10 cellular contexts compared by ENCODE assay signal in genomic region chr3:172201990-172202318, GRCh38.
DNase-seq lines count a peak whose midpoint lies in the region; ATAC-seq and TF ChIP-seq lines count a peak whose summit lies in the region.
"Had no signal": no experiment of that assay in that cellular context is flagged by ENCODE, and none has a peak within 500 bp of the region (broad histone marks: within the 10 kb centered on the region; RNA-seq: fewer than 3 reads in every experiment).

No MANE protein-coding gene starts in this region.

- ATAC-seq in SK-N-SH treated with all-trans-retinoic acid at 6 μM for 48 hours = peak; percentile 35; the same call in 1 of the 3 replicates
- peak; percentile 81 for ATAC-seq in aorta (ENCODE audit: low FRiP score)
- no peak for ATAC-seq in activated CD8-positive, alpha-beta memory T cell treated with anti-CD3 and anti-CD28 coated beads, Interleukin-2, amount 10 ng/mL, durations not matched to agents 7 days and 5 days

- peaks cover 4 to 20% of the 10 kb centered on the region in 2 experiments; a peak in 2 of 4 replicates for H3K4me1 ChIP-seq in SK-N-SH (ENCODE audit: control insufficient read depth in 1 of 2, insufficient read depth in 2 of 2, low read depth in 1 of 2, low read length in 1 of 2)
- peaks cover 4% of the 10 kb centered on the region for H3K4me1 ChIP-seq in colonic mucosa
- peaks cover 4% of the 10 kb centered on the region for H3K4me1 ChIP-seq in mesenchymal stem cell (ENCODE audit: control insufficient read depth, insufficient read depth, low read depth, low read length)
- peaks cover 13 to 16% of the 10 kb centered on the region in 2 donors for H3K4me1 ChIP-seq in aorta (ENCODE audit: control insufficient read depth in 1 of 2, insufficient read depth in 2 of 2, low read length in 2 of 2)
- H3K4me1 ChIP-seq: BLaER1 had no signal

- no peak overlapping the region for H2AK5ac ChIP-seq in mesenchymal stem cell (ENCODE audit: low read length, severe bottlenecking)

- H2BK15ac ChIP-seq in mesenchymal stem cell (ENCODE audit: low read depth, poor library complexity, severe bottlenecking) = no peak overlapping the region

- CTCF ChIA-PET in SK-N-SH (lab: Yijun Ruan, JAX) = interaction anchor here (1.4 kb wide), 1 partner anchor 131 kb away, joined by 3 read pairs; no protein-coding TSS in a partner anchor
- CTCF ChIA-PET in activated CD8-positive, alpha-beta memory T cell treated with anti-CD3 and anti-CD28 coated beads, Interleukin-2, amount 10 ng/mL, durations not matched to agents 7 days and 5 days (lab: Charles Lee) = no interaction called here

- H3K4me3 Mint-ChIP-seq in activated CD8-positive, alpha-beta memory T cell treated with anti-CD3 and anti-CD28 coated beads, Interleukin-2, amount 10 ng/mL, durations not matched to agents 7 days and 5 days = no peak overlapping the region

- no peak overlapping the region for H3K23ac ChIP-seq in mesenchymal stem cell (ENCODE audit: low read length in 2 of 2)

- H3K27ac ChIP-seq in SK-N-SH (ENCODE audit: low read depth in 2 of 2, low read length in 1 of 2) (peak overlapping the region in 1 of 2 experiments; percentile 38; a peak in 1 of 4 replicates), colonic mucosa (peak overlapping the region; percentile 8), mesenchymal stem cell (ENCODE audit: low read length, poor library complexity, severe bottlenecking) (peak overlapping the region; percentile 62), aorta (ENCODE audit: low read depth in 1 of 2, low read length in 2 of 2) (peak overlapping the region in 1 of 2 donors; percentile 98), caudate nucleus (ENCODE audit: low read depth, low read length) (no peak overlapping the region)
- H3K27ac ChIP-seq: BLaER1 had no signal

- H3K4ac ChIP-seq in mesenchymal stem cell (ENCODE audit: low read depth in 1 of 2, low read length in 2 of 2) = no peak overlapping the region

- TF ChIP-seq EP300 in SK-N-SH (IDR thresholded peaks at IDR 0.05; ENCODE audit: borderline replicate concordance in 1 of 2, low read depth in 1 of 2, low read length in 1 of 2) = no peak

- WGBS in SK-N-SH (ENCODE audit: low lambda C conversion rate) = 73% methylated on average over 3 of the region's 3 CpGs
- no CpG with 5 or more reads among the region's 3 CpGs for WGBS in mesenchymal stem cell
- WGBS in aorta, 2 donors = 5% methylated on average over 3 of the region's 3 CpGs

- no peak overlapping the region for H4K91ac ChIP-seq in mesenchymal stem cell (ENCODE audit: low read length)

- intact Hi-C loops in colonic mucosa (cut with DNase I) (no loop called here), aorta (cut with DNase I) (loop anchor here in 1 of 2 donors (5.0 to 10.0 kb wide), 2 partner anchors 45 to 113 kb away; no protein-coding TSS in a partner anchor)

- H3K27ac Mint-ChIP-seq in activated CD8-positive, alpha-beta memory T cell treated with anti-CD3 and anti-CD28 coated beads, Interleukin-2, amount 10 ng/mL, durations not matched to agents 7 days and 5 days = no peak overlapping the region

- no peaks in the 10 kb centered on the region for H3K4me1 Mint-ChIP-seq in activated CD8-positive, alpha-beta memory T cell treated with anti-CD3 and anti-CD28 coated beads, Interleukin-2, amount 10 ng/mL, durations not matched to agents 7 days and 5 days

- H2BK12ac ChIP-seq in mesenchymal stem cell (ENCODE audit: low read length in 2 of 2) = no peak overlapping the region

- H3K79me2 ChIP-seq in SK-N-SH (ENCODE audit: insufficient read depth) = peaks cover 97% of the 10 kb centered on the region

- no peak for TF ChIP-seq CTCF in SK-N-SH (IDR thresholded peaks at IDR 0.05)
- TF ChIP-seq CTCF in colonic mucosa (IDR thresholded peaks at IDR 0.05) = no peak

- DNase-seq in SK-N-SH (no peak), colonic mucosa (no peak), mesenchymal stem cell (peak; percentile 79), aorta (no peak), T-helper 2 cell (no peak), caudate nucleus (lab: John Stamatoyannopoulos, UW) (no peak)
- no peak for DNase-seq in activated CD8-positive, alpha-beta memory T cell treated with anti-CD3 and anti-CD28 coated beads, Interleukin-2, amount 10 ng/mL, durations not matched to agents 7 days and 5 days
- DNase-seq: NCI-H2171 had no signal

- peaks cover 4% of the 10 kb centered on the region for H3K79me1 ChIP-seq in mesenchymal stem cell (replicated peaks; ENCODE audit: low read length, poor library complexity, severe bottlenecking)

- peaks cover 9% of the 10 kb centered on the region for H3F3A ChIP-seq in SK-N-SH (replicated peaks; ENCODE audit: insufficient read depth)

- H3K4me3 ChIP-seq in SK-N-SH (ENCODE audit: low read depth in 2 of 2, low read length in 1 of 2) (no peak overlapping the region), colonic mucosa (no peak overlapping the region), mesenchymal stem cell (ENCODE audit: insufficient read depth in 1 of 2, low read depth in 1 of 2, low read length in 2 of 2) (peak overlapping the region in 1 of 2 experiments; percentile 40), aorta (ENCODE audit: low read length in 2 of 2) (no peak overlapping the region)
- H3K4me3 ChIP-seq: BLaER1 had no signal

- TF ChIP-seq RAD21 in SK-N-SH (IDR thresholded peaks at IDR 0.05; ENCODE audit: low read length) = no peak

- H4K8ac ChIP-seq in mesenchymal stem cell (ENCODE audit: low read length) = no peak overlapping the region

- no peak overlapping the region for H2BK120ac ChIP-seq in mesenchymal stem cell (ENCODE audit: low read depth, low read length)

- POLR2A ChIA-PET in SK-N-SH (lab: Yijun Ruan, JAX) = no interaction called here

- no peak overlapping the region for H3K14ac ChIP-seq in mesenchymal stem cell (ENCODE audit: low read length in 2 of 2)

- no peaks in the 10 kb centered on the region for H3K9me2 ChIP-seq in SK-N-SH

- no peak overlapping the region for H2BK5ac ChIP-seq in mesenchymal stem cell (ENCODE audit: low read depth, low read length, poor library complexity, severe bottlenecking)

- H3K27me3 ChIP-seq in SK-N-SH (ENCODE audit: insufficient read depth) = no peaks in the 10 kb centered on the region
- no peaks in the 10 kb centered on the region for H3K27me3 ChIP-seq in colonic mucosa
- no peaks in the 10 kb centered on the region for H3K27me3 ChIP-seq in mesenchymal stem cell (ENCODE audit: control insufficient read depth in 1 of 2, insufficient read depth in 1 of 2, low read length in 2 of 2)
- no peaks in the 10 kb centered on the region for H3K27me3 ChIP-seq in aorta (ENCODE audit: control insufficient read depth in 1 of 2, insufficient read depth in 2 of 2, low read length in 1 of 2)
- H3K27me3 ChIP-seq: BLaER1 had no signal

- no peak overlapping the region for H2AFZ ChIP-seq in SK-N-SH (ENCODE audit: low read depth)
- H2AFZ ChIP-seq in mesenchymal stem cell (ENCODE audit: low read depth, low read length) = no peak overlapping the region

- peaks cover 0 to 3% of the 10 kb centered on the region in 2 experiments for H3K36me3 ChIP-seq in SK-N-SH (replicated peaks in 1 of 2; ENCODE audit: control insufficient read depth in 1 of 2, insufficient read depth in 2 of 2, low read length in 1 of 2)
- H3K36me3 ChIP-seq in colonic mucosa = no peaks in the 10 kb centered on the region
- H3K36me3 ChIP-seq in mesenchymal stem cell (ENCODE audit: control insufficient read depth in 1 of 2, insufficient read depth in 2 of 2, low read depth in 1 of 2, low read length in 2 of 2) = peaks cover 0 to 5% of the 10 kb centered on the region in 2 experiments
- H3K36me3 ChIP-seq in aorta (ENCODE audit: control insufficient read depth in 1 of 2, insufficient read depth in 2 of 2, low read length in 1 of 2) = no peaks in the 10 kb centered on the region

- H3K9ac ChIP-seq in SK-N-SH (no peak overlapping the region), colonic mucosa (ENCODE audit: low read depth in 2 of 2, low read length in 2 of 2) (no peak overlapping the region), mesenchymal stem cell (ENCODE audit: low read length) (peak overlapping the region; percentile 87)
- H3K9ac ChIP-seq: BLaER1 had no signal

- peaks cover 22% of the 10 kb centered on the region for H4K20me1 ChIP-seq in SK-N-SH (ENCODE audit: insufficient read depth)
- H4K20me1 ChIP-seq: BLaER1 had no signal

- no peak overlapping the region for H3K4me2 ChIP-seq in SK-N-SH
- no peak overlapping the region for H3K4me2 ChIP-seq in mesenchymal stem cell (ENCODE audit: low read length, poor library complexity, severe bottlenecking)
- H3K4me2 ChIP-seq: BLaER1 had no signal

- peaks cover 25% of the 10 kb centered on the region for H3K36me3 Mint-ChIP-seq in activated CD8-positive, alpha-beta memory T cell treated with anti-CD3 and anti-CD28 coated beads, Interleukin-2, amount 10 ng/mL, durations not matched to agents 7 days and 5 days

- peaks cover 13% of the 10 kb centered on the region for H3K9me3 Mint-ChIP-seq in activated CD8-positive, alpha-beta memory T cell treated with anti-CD3 and anti-CD28 coated beads, Interleukin-2, amount 10 ng/mL, durations not matched to agents 7 days and 5 days (ENCODE audit: low read depth)

- H3K9me3 ChIP-seq in SK-N-SH (no peaks in the 10 kb centered on the region), colonic mucosa (no peaks in the 10 kb centered on the region), mesenchymal stem cell (ENCODE audit: control insufficient read depth, low read length) (no peaks in the 10 kb centered on the region), aorta (ENCODE audit: control insufficient read depth, low read length) (no peaks in the 10 kb centered on the region)

- no peak overlapping the region for H3K18ac ChIP-seq in mesenchymal stem cell (ENCODE audit: low read depth in 1 of 2, low read length in 2 of 2)

- H3K27me3 Mint-ChIP-seq in activated CD8-positive, alpha-beta memory T cell treated with anti-CD3 and anti-CD28 coated beads, Interleukin-2, amount 10 ng/mL, durations not matched to agents 7 days and 5 days = no peaks in the 10 kb centered on the region

TF ChIP-seq in SK-N-SH, 30 proteins besides CTCF, POLR2A, EP300 and RAD21 (continues in another document):
- TF ChIP-seq USF2 (IDR thresholded peaks at IDR 0.05; ENCODE audit: borderline replicate concordance, low read depth, low read length) = no peak
- no peak for TF ChIP-seq TEAD4 (IDR thresholded peaks at IDR 0.05; ENCODE audit: borderline replicate concordance, insufficient read depth)
